ENCODE assay signal across 28 cellular contexts in the genomic region with DNA sequence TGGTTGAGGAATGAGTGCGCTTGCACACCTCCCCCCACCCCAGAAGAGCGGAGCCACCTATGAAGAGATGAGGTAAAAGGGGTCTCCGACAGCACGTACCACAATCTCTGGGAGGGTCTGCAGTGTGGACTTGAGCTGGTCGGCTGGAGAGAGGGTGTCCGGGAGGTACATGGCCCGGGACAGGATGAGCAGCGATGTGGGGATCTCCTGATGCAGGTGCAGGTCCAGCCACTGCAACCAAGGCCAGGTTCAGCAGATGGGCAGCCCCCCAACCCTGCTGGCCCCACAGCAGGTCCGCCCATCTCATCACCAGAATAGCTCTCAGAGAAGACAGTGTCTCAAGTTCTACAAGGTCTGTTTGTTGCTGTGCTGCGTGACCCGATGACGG.
"Had no signal": no experiment of that assay in that cellular context is flagged by ENCODE, and none has a peak within 500 bp of the region (broad histone marks: within the 10 kb centered on the region; RNA-seq: fewer than 3 reads in every experiment).

No MANE protein-coding gene starts in this region.

- H3K27me3 ChIP-seq: colonic mucosa, dorsolateral prefrontal cortex, esophagus muscularis mucosa, esophagus squamous epithelium, foreskin keratinocyte, gastroesophageal sphincter, heart left ventricle, heart right ventricle, hepatocyte had no signal

- FAIRE-seq: colon, endometrium, endothelial cell of umbilical vein, frontal cortex had no signal

- H3K4me1 ChIP-seq: colonic mucosa, esophagus muscularis mucosa, esophagus squamous epithelium, foreskin keratinocyte, gastroesophageal sphincter, heart left ventricle, heart right ventricle had no signal

- ATAC-seq: effector memory CD8-positive, alpha-beta T cell; foreskin keratinocyte; gastroesophageal sphincter had no signal

- H3K79me2 ChIP-seq: hepatocyte had no signal

- H2AFZ ChIP-seq: hepatocyte had no signal

- H3K27ac Mint-ChIP-seq: dendritic cell treated with granulocyte-macrophage colony-stimulating factor and Interleukin-4, amounts not matched to agents 40 ng/mL and 50 ng/mL, for 4 days; endodermal cell had no signal

- H3K4me3 Mint-ChIP-seq: dendritic cell treated with granulocyte-macrophage colony-stimulating factor and Interleukin-4, amounts not matched to agents 40 ng/mL and 50 ng/mL, for 4 days; effector memory CD8-positive, alpha-beta T cell; endodermal cell had no signal

- H3K4me2 ChIP-seq: hepatocyte had no signal

- H3K9me3 ChIP-seq: colonic mucosa, esophagus muscularis mucosa, esophagus squamous epithelium, gastroesophageal sphincter, heart left ventricle, heart right ventricle had no signal

- H3K27ac ChIP-seq: colonic mucosa, coronary artery, dorsolateral prefrontal cortex, epithelial cell of prostate, esophagus muscularis mucosa, esophagus squamous epithelium, foreskin keratinocyte, gastroesophageal sphincter, heart left ventricle, heart right ventricle, hepatocyte had no signal

- DNase-seq: colonic mucosa; cortex of kidney; dermis blood vessel endothelial cell; dorsolateral prefrontal cortex; effector CD4-positive, alpha-beta T cell; effector CD8-positive, alpha-beta T cell; effector memory CD4-positive, alpha-beta T cell; effector memory CD8-positive, alpha-beta T cell; endodermal cell; erythroblast; esophagus squamous epithelium; foreskin fibroblast; foreskin keratinocyte; foreskin melanocyte; glutamatergic neuron; head of caudate nucleus; heart right ventricle had no signal

- H3K9me3 Mint-ChIP-seq: dendritic cell treated with granulocyte-macrophage colony-stimulating factor and Interleukin-4, amounts not matched to agents 40 ng/mL and 50 ng/mL, for 4 days; effector memory CD8-positive, alpha-beta T cell; endodermal cell had no signal

- H3K27me3 Mint-ChIP-seq: dendritic cell treated with granulocyte-macrophage colony-stimulating factor and Interleukin-4, amounts not matched to agents 40 ng/mL and 50 ng/mL, for 4 days; effector memory CD8-positive, alpha-beta T cell had no signal

- H3K4me3 ChIP-seq: colonic mucosa, coronary artery, dorsolateral prefrontal cortex, esophagus muscularis mucosa, esophagus squamous epithelium, gastroesophageal sphincter, heart left ventricle, heart right ventricle, hepatocyte had no signal
